In the genomic region with DNA sequence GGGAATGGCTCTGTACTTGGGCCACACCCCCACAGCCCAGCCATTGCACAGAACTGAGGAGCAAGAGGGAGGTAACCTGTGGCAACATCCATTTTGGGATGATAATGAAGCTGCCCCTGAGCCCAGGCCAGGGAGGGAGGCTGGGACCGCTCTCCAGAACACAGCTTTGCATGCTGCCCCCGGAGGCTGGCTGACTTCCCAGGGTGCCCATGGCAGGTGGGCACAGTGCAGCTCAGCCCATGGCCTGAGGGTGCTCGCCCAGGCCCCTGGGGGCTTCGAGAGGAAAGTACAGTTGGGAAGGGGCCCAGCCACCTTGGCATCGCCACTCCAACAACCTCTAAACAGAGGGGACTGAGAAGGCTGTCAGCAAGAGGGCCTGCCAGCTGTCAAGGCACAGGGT, we compare ENCODE assay signal across 25 cellular contexts. TPM values are rescaled to one million over a fixed set of nuclear protein-coding genes. Genes with fewer than 3 reads are reported as not detected.
"Had no signal": no experiment of that assay in that cellular context is flagged by ENCODE, and none has a peak within 500 bp of the region (broad histone marks: within the 10 kb centered on the region; RNA-seq: fewer than 3 reads in every experiment).

No MANE protein-coding gene starts in this region.

- H3K27me3 ChIP-seq: pancreas, right lobe of liver, tibial nerve, upper lobe of right lung had no signal

- H3K9me3 Mint-ChIP-seq: immature natural killer cell; mesothelial cell of epicardium; naive thymus-derived CD4-positive, alpha-beta T cell; natural killer cell treated with Interleukin-12 subunit alpha and Interleukin-12 subunit beta and Interleukin-15 and Interleukin-18, amount 100 ng/mL, for 72 hours; stimulated activated memory B cell treated with anti-CD40 and anti-IgM and Interleukin-4, amounts not matched to agents 10 μg/mL and 1 μg/mL and 100 μg/mL, for 72 hours; stimulated activated naive CD8-positive, alpha-beta T cell treated with anti-CD3 and anti-CD28 coated beads, Interleukin-15, amount 100 ng/mL, for 72 hours had no signal

- H3K4me3 Mint-ChIP-seq: immature natural killer cell; mesothelial cell of epicardium; naive thymus-derived CD4-positive, alpha-beta T cell; natural killer cell treated with Interleukin-12 subunit alpha and Interleukin-12 subunit beta and Interleukin-15 and Interleukin-18, amount 100 ng/mL, for 72 hours; stimulated activated memory B cell treated with anti-CD40 and anti-IgM and Interleukin-4, amounts not matched to agents 10 μg/mL and 1 μg/mL and 100 μg/mL, for 72 hours; stimulated activated naive CD8-positive, alpha-beta T cell treated with anti-CD3 and anti-CD28 coated beads, Interleukin-15, amount 100 ng/mL, for 72 hours had no signal

- H3K4me2 ChIP-seq: smooth muscle cell had no signal

- H3K36me3 Mint-ChIP-seq: natural killer cell treated with Interleukin-12 subunit alpha and Interleukin-12 subunit beta and Interleukin-15 and Interleukin-18, amount 100 ng/mL, for 72 hours had no signal

- H3K27ac Mint-ChIP-seq: immature natural killer cell; mesothelial cell of epicardium; naive thymus-derived CD4-positive, alpha-beta T cell; natural killer cell treated with Interleukin-12 subunit alpha and Interleukin-12 subunit beta and Interleukin-15 and Interleukin-18, amount 100 ng/mL, for 72 hours; stimulated activated memory B cell treated with anti-CD40 and anti-IgM and Interleukin-4, amounts not matched to agents 10 μg/mL and 1 μg/mL and 100 μg/mL, for 72 hours had no signal

- H3K27ac ChIP-seq: left ventricle myocardium inferior, pancreas, psoas muscle, right lobe of liver, tibial nerve, upper lobe of right lung had no signal

- H3K9me3 ChIP-seq: left ventricle myocardium inferior, pancreas, psoas muscle, right lobe of liver, tibial nerve, upper lobe of right lung had no signal

- H3K4me3 ChIP-seq: left ventricle myocardium inferior, lung, pancreas, psoas muscle, right lobe of liver, smooth muscle cell, tibial nerve, upper lobe of right lung had no signal

- DNase-seq: hippocampal formation; immature natural killer cell; kidney; left ventricle myocardium inferior; mesendoderm; naive thymus-derived CD4-positive, alpha-beta T cell; nucleus accumbens; psoas muscle; right lobe of liver; stimulated activated CD4-positive, alpha-beta T cell treated with anti-CD3 and anti-CD28 coated beads, Interleukin-1b, Interleukin-23, amount 100 ng/mL, for 48 hours; stimulated activated CD4-positive, alpha-beta T cell treated with anti-CD3 and anti-CD28 coated beads, Interleukin-2, amount 100 ng/mL, for 48 hours; stimulated activated CD4-positive, alpha-beta T cell treated with anti-CD3 and anti-CD28 coated beads, Interleukin-4, amount 100 ng/mL, for 4 hours; stimulated activated CD8-positive, alpha-beta memory T cell treated with anti-CD3 and anti-CD28 coated beads, Interleukin-4, amount 100 ng/mL, for 48 hours; stimulated activated naive CD4-positive, alpha-beta T cell treated with Interleukin-2 at 50 U/mL for 16 hours; stimulated activated naive CD8-positive, alpha-beta T cell treated with anti-CD3 and anti-CD28 coated beads, Interleukin-15, amount 100 ng/mL, for 72 hours; substantia nigra; upper lobe of right lung had no signal

- H3K27me3 Mint-ChIP-seq: naive thymus-derived CD4-positive, alpha-beta T cell; natural killer cell treated with Interleukin-12 subunit alpha and Interleukin-12 subunit beta and Interleukin-15 and Interleukin-18, amount 100 ng/mL, for 72 hours; stimulated activated memory B cell treated with anti-CD40 and anti-IgM and Interleukin-4, amounts not matched to agents 10 μg/mL and 1 μg/mL and 100 μg/mL, for 72 hours; stimulated activated naive CD8-positive, alpha-beta T cell treated with anti-CD3 and anti-CD28 coated beads, Interleukin-15, amount 100 ng/mL, for 72 hours had no signal

- ATAC-seq: naive thymus-derived CD4-positive, alpha-beta T cell; natural killer cell treated with Interleukin-12 subunit alpha and Interleukin-12 subunit beta and Interleukin-15 and Interleukin-18, amount 100 ng/mL, for 72 hours; pancreas; psoas muscle; stimulated activated memory B cell treated with anti-CD40 and anti-IgM and Interleukin-4, amounts not matched to agents 10 μg/mL and 1 μg/mL and 100 μg/mL, for 72 hours; stimulated activated naive CD8-positive, alpha-beta T cell treated with anti-CD3 and anti-CD28 coated beads, Interleukin-15, amount 100 ng/mL, for 72 hours; upper lobe of right lung had no signal

RNA-seq across cellular contexts. Expression of gene CERS1, which starts 17.5 kb away (rescaled TPM):
- total RNA-seq: mononuclear cell; naive thymus-derived CD4-positive, alpha-beta T cell; natural killer cell treated with Interleukin-12 subunit alpha and Interleukin-12 subunit beta and Interleukin-15 and Interleukin-18, amount 100 ng/mL, for 72 hours; right lobe of liver; upper lobe of right lung had no signal
- polyA plus RNA-seq: immature natural killer cell; naive thymus-derived CD4-positive, alpha-beta T cell had no signal

RNA-seq across cellular contexts. Expression of gene HOMER3, which starts 27.6 kb away (rescaled TPM):
- polyA plus RNA-seq: naive thymus-derived CD4-positive, alpha-beta T cell had no signal
